ENCODE assay signal across 9 cellular contexts in the genomic region with DNA sequence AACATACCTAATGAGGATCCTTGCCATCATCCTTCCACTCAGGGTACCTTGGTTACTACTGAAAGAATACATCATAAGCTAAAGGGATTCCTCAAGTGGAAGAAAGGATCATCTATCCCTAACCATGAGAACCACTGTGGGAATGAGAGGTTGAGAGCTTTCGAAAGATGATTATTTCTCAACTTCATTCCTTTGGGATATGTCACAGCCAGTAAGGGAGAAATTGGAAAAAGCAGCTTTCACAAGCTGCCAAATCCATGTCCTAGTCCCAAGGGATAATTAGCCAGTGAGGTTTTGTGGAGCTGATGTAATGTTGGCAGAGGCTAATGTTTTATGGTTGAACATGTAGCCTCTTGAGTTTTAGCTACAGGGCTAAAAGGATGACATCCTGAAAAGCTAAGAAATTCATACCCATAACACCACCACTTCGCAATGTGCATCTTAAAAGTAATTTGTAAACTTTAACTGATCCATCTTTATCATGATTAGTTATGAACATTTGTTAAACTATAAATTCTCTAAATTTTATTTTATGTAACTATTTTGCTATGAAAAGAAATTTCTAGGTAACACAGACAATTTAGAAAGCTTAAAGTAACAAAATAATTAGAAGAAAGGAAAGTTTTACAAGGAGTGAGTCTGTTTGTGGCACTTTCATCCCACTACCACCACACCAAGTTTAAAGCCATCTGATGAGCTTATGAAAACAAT.
A peak's percentile ranks its signal among the peaks of the same experiment; 100 is the strongest.
DNase-seq lines count a peak whose midpoint lies in the region; ATAC-seq and TF ChIP-seq lines count a peak whose summit lies in the region.
"Had no signal": no experiment of that assay in that cellular context is flagged by ENCODE, and none has a peak within 500 bp of the region (broad histone marks: within the 10 kb centered on the region; RNA-seq: fewer than 3 reads in every experiment).

No MANE protein-coding gene starts in this region.

- H3K36me3 ChIP-seq in HEK293 (ENCODE audit: control insufficient read depth in 2 of 2, insufficient read depth in 1 of 2, low read length in 2 of 2) (no peaks in the 10 kb centered on the region; a peak in 1 of 3 replicates), stomach (peaks cover 0 to 2% (median under 1%) of the 10 kb centered on the region in 4 donors)

- peaks cover 44% of the 10 kb centered on the region for H3K4me1 ChIP-seq in HEK293 (ENCODE audit: control insufficient read depth, insufficient read depth, low read length)
- H3K4me1 ChIP-seq in stomach, result peaks cover 31 to 84% (median 57%) of the 10 kb centered on the region in 4 donors

- peaks cover 26% of the 10 kb centered on the region for H3K4me1 Mint-ChIP-seq in activated CD4-positive, alpha-beta T cell treated with anti-CD3 and anti-CD28 coated beads for 36 hours

- no peaks in the 10 kb centered on the region for H3K27me3 Mint-ChIP-seq in activated CD4-positive, alpha-beta T cell treated with anti-CD3 and anti-CD28 coated beads for 36 hours

- peaks cover 4% of the 10 kb centered on the region for H3K36me3 Mint-ChIP-seq in activated CD4-positive, alpha-beta T cell treated with anti-CD3 and anti-CD28 coated beads for 36 hours (ENCODE audit: low read depth)

- ATAC-seq in HG03354 (IDR thresholded peaks at IDR 0.05; ENCODE audit: poor library complexity, severe bottlenecking, unreplicated experiment), result no peak
- no peak for ATAC-seq in GM18868 (IDR thresholded peaks at IDR 0.05; ENCODE audit: unreplicated experiment)
- no peak for ATAC-seq in activated CD4-positive, alpha-beta T cell treated with anti-CD3 and anti-CD28 coated beads for 36 hours

- 53 to 82% (median 69%) methylated on average over 2 of the region's 2 CpGs for WGBS in stomach, 5 donors

- intact Hi-C loops in stomach (cut with DNase I; ENCODE audit: low total_unique reads), result no loop called here
- intact Hi-C loops in activated CD4-positive, alpha-beta T cell treated with anti-CD3 and anti-CD28 coated beads for 36 hours (cut with DNase I, micrococcal nuclease), result no loop called here

- no peak overlapping the region for H3K4me3 ChIP-seq in HEK293 (ENCODE audit: low read depth, low read length)
- no peak overlapping the region for H3K4me3 ChIP-seq in stomach

- H3K27ac Mint-ChIP-seq in activated CD4-positive, alpha-beta T cell treated with anti-CD3 and anti-CD28 coated beads for 36 hours, result no peak overlapping the region

- H3K27ac ChIP-seq in HEK293 (ENCODE audit: extremely low read depth, low read depth, low read length) (peak overlapping the region; percentile 7), stomach (peak overlapping the region in 4 of 5 donors; percentile 76 to 86 (median 84))
- H3K27ac ChIP-seq: KMS-11 had no signal

- H3K27me3 ChIP-seq in stomach, result no peaks in the 10 kb centered on the region

- CTCF ChIA-PET in HEK293 (lab: Yijun Ruan, JAX), result interaction anchor here (0.7 to 2.1 kb wide), 12 partner anchors 9 to 165 kb away, joined by 3 to 15 read pairs (median 4); a partner anchor contains a TSS
- CTCF ChIA-PET in activated CD4-positive, alpha-beta T cell treated with anti-CD3 and anti-CD28 coated beads for 36 hours (lab: Charles Lee), result interaction anchor here (0.8 to 1.7 kb wide), 11 partner anchors 12 to 191 kb away, joined by 3 to 9 read pairs (median 4); no protein-coding TSS in a partner anchor

- POLR2A ChIA-PET in HEK293 (lab: Yijun Ruan, JAX), result interaction anchor here (1.0 to 1.5 kb wide), 5 partner anchors 15 to 140 kb away, joined by 3 to 8 read pairs (median 7); a partner anchor contains a TSS
- POLR2A ChIA-PET in activated CD4-positive, alpha-beta T cell treated with anti-CD3 and anti-CD28 coated beads for 36 hours (lab: Charles Lee), result interaction anchor here (0.6 kb wide), 1 partner anchor 360 kb away, joined by 4 read pairs; no protein-coding TSS in a partner anchor

- DNase-seq in amniotic epithelial cell (ENCODE audit: low read depth), result peak; percentile 99
- DNase-seq in hepatic stellate cell (ENCODE audit: low spot score), result peak; percentile 75
- no peak for DNase-seq in stomach
- DNase-seq in activated CD4-positive, CD25-positive, alpha-beta regulatory T cell treated with anti-CD3 and anti-CD28 coated beads, Interleukin-2, amount 50 U/mL, for 72 hours, result no peak
- DNase-seq in activated CD4-positive, alpha-beta T cell treated with anti-CD3 and anti-CD28 coated beads for 36 hours, result no peak

- TF ChIP-seq CTCF in HEK293 (tag by site-specific recombination; IDR thresholded peaks at IDR 0.05), result no peak
- no peak for TF ChIP-seq CTCF in stomach (IDR thresholded peaks at IDR 0.05)

- no peaks in the 10 kb centered on the region for H3K9me3 Mint-ChIP-seq in activated CD4-positive, alpha-beta T cell treated with anti-CD3 and anti-CD28 coated beads for 36 hours (ENCODE audit: low read depth)

- TF ChIP-seq EP300 in stomach (IDR thresholded peaks at IDR 0.05), result no peak

- H3K9me3 ChIP-seq in HEK293 (ENCODE audit: control insufficient read depth, insufficient read depth, low read depth, low read length) (no peaks in the 10 kb centered on the region), stomach (no peaks in the 10 kb centered on the region)

- TF ChIP-seq POLR2A in stomach (IDR thresholded peaks at IDR 0.05), result no peak

- no peak overlapping the region for H3K4me3 Mint-ChIP-seq in activated CD4-positive, alpha-beta T cell treated with anti-CD3 and anti-CD28 coated beads for 36 hours

TF ChIP-seq in HEK293, 187 proteins besides CTCF, POLR2A, EP300 and RAD21 (continues in another document):
- TF ChIP-seq ZFP37 (tag by site-specific recombination; IDR thresholded peaks at IDR 0.05), result no peak
- no peak for TF ChIP-seq ZNF292 (tag by site-specific recombination; IDR thresholded peaks at IDR 0.05; ENCODE audit: borderline replicate concordance, low read depth)
- TF ChIP-seq ZNF157 (tag by site-specific recombination; IDR thresholded peaks at IDR 0.05), result no peak
- TF ChIP-seq, protein P1, sequence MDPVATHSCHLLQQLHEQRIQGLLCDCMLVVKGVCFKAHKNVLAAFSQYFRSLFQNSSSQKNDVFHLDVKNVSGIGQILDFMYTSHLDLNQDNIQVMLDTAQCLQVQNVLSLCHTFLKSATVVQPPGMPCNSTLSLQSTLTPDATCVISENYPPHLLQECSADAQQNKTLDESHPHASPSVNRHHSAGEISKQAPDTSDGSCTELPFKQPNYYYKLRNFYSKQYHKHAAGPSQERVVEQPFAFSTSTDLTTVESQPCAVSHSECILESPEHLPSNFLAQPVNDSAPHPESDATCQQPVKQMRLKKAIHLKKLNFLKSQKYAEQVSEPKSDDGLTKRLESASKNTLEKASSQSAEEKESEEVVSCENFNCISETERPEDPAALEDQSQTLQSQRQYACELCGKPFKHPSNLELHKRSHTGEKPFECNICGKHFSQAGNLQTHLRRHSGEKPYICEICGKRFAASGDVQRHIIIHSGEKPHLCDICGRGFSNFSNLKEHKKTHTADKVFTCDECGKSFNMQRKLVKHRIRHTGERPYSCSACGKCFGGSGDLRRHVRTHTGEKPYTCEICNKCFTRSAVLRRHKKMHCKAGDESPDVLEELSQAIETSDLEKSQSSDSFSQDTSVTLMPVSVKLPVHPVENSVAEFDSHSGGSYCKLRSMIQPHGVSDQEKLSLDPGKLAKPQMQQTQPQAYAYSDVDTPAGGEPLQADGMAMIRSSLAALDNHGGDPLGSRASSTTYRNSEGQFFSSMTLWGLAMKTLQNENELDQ (tag by site-specific recombination; IDR thresholded peaks at IDR 0.05; ENCODE audit: low read depth), result no peak
- TF ChIP-seq ZNF549 (tag by site-specific recombination; IDR thresholded peaks at IDR 0.05), result peak; percentile 89
- TF ChIP-seq, protein P2, sequence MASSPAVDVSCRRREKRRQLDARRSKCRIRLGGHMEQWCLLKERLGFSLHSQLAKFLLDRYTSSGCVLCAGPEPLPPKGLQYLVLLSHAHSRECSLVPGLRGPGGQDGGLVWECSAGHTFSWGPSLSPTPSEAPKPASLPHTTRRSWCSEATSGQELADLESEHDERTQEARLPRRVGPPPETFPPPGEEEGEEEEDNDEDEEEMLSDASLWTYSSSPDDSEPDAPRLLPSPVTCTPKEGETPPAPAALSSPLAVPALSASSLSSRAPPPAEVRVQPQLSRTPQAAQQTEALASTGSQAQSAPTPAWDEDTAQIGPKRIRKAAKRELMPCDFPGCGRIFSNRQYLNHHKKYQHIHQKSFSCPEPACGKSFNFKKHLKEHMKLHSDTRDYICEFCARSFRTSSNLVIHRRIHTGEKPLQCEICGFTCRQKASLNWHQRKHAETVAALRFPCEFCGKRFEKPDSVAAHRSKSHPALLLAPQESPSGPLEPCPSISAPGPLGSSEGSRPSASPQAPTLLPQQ (tag by site-specific recombination; IDR thresholded peaks at IDR 0.05), result peak; percentile 59; the same call in 1 of the 2 replicates
- no peak for TF ChIP-seq ZBTB20 (tag by site-specific recombination; IDR thresholded peaks at IDR 0.05)
- TF ChIP-seq ZNF112 (tag by site-specific recombination; IDR thresholded peaks at IDR 0.05), result no peak
- TF ChIP-seq, protein P3, sequence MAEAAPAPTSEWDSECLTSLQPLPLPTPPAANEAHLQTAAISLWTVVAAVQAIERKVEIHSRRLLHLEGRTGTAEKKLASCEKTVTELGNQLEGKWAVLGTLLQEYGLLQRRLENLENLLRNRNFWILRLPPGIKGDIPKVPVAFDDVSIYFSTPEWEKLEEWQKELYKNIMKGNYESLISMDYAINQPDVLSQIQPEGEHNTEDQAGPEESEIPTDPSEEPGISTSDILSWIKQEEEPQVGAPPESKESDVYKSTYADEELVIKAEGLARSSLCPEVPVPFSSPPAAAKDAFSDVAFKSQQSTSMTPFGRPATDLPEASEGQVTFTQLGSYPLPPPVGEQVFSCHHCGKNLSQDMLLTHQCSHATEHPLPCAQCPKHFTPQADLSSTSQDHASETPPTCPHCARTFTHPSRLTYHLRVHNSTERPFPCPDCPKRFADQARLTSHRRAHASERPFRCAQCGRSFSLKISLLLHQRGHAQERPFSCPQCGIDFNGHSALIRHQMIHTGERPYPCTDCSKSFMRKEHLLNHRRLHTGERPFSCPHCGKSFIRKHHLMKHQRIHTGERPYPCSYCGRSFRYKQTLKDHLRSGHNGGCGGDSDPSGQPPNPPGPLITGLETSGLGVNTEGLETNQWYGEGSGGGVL (tag by site-specific recombination; IDR thresholded peaks at IDR 0.05), result 0 out of 2 replicates have a peak, but pooled peaks have one; percentile 12
- TF ChIP-seq ZNF529 (tag by site-specific recombination; IDR thresholded peaks at IDR 0.05; ENCODE audit: insufficient replicate concordance), result no peak
- peak; percentile 90 for TF ChIP-seq ZNF660 (tag by site-specific recombination; IDR thresholded peaks at IDR 0.05)
- TF ChIP-seq ZNF843 (tag by site-specific recombination; IDR thresholded peaks at IDR 0.05), result no peak
- no peak for TF ChIP-seq ZNF610 (tag by site-specific recombination; IDR thresholded peaks at IDR 0.05; ENCODE audit: borderline replicate concordance)
- no peak for TF ChIP-seq ZNF324 (tag by site-specific recombination; IDR thresholded peaks at IDR 0.05)
- TF ChIP-seq ZNF335 (tag by site-specific recombination; conservative IDR thresholded peaks at IDR 0.05), result no peak

Comparison
In these comparisons a context has a peak if more than half of its experiments do, and no peak if none do; other contexts are left out.
1. DNase-seq: peak in amniotic epithelial cell (single experiment) and hepatic stellate cell (single experiment); none in stomach (single experiment), activated CD4-positive, CD25-positive, alpha-beta regulatory T cell treated with anti-CD3 and anti-CD28 coated beads, Interleukin-2, amount 50 U/mL, for 72 hours (single experiment) and activated CD4-positive, alpha-beta T cell treated with anti-CD3 and anti-CD28 coated beads for 36 hours (single experiment).